15 cellular contexts compared by ENCODE assay signal in genomic region chr5:73266925-73267775, GRCh38.
DNase-seq lines count a peak whose midpoint lies in the region; ATAC-seq and TF ChIP-seq lines count a peak whose summit lies in the region.
"Had no signal": no experiment of that assay in that cellular context is flagged by ENCODE, and none has a peak within 500 bp of the region (broad histone marks: within the 10 kb centered on the region; RNA-seq: fewer than 3 reads in every experiment).

No MANE protein-coding gene starts in this region.

- H3K36me3 ChIP-seq in SJSA1 (no peaks in the 10 kb centered on the region), esophagus muscularis mucosa (no peaks in the 10 kb centered on the region), neuronal stem cell (replicated peaks in 1 of 2; ENCODE audit: control insufficient read depth in 2 of 2, insufficient read depth in 2 of 2, low read length in 2 of 2) (no peaks in the 10 kb centered on the region), trophoblast cell (ENCODE audit: control insufficient read depth in 1 of 2, insufficient read depth in 2 of 2, low read length in 2 of 2) (no peaks in the 10 kb centered on the region)

- H3K27ac ChIP-seq in SJSA1 (peak overlapping the region; percentile 47), esophagus muscularis mucosa (replicated peaks in 1 of 4) (peak overlapping the region; percentile 37 to 64 (median 50)), neuronal stem cell (replicated peaks; ENCODE audit: low read length) (no peak overlapping the region), trophoblast cell (ENCODE audit: low read depth, low read length) (no peak overlapping the region)

- H3K36me3 Mint-ChIP-seq in naive thymus-derived CD8-positive, alpha-beta T cell = no peaks in the 10 kb centered on the region
- H3K36me3 Mint-ChIP-seq: CD8-positive, alpha-beta T cell; type B pancreatic cell had no signal

- H2BK12ac ChIP-seq in neuronal stem cell (ENCODE audit: low read length) (no peak overlapping the region), trophoblast cell (ENCODE audit: low read length) (no peak overlapping the region)

- peaks cover 13 to 51% (median 29%) of the 10 kb centered on the region in 5 donors for H3K27me3 Mint-ChIP-seq in naive thymus-derived CD8-positive, alpha-beta T cell

- ATAC-seq in HG03520 (IDR thresholded peaks at IDR 0.05; ENCODE audit: unreplicated experiment) = no peak
- no peak for ATAC-seq in naive thymus-derived CD8-positive, alpha-beta T cell
- ATAC-seq: activated CD4-positive, CD25-positive, alpha-beta regulatory T cell treated with anti-CD3 and anti-CD28 coated beads, Interleukin-2, amount 50 U/mL, for 24 hours; CD8-positive, alpha-beta T cell; left ventricle myocardium superior; Right ventricle myocardium inferior had no signal

- no peaks in the 10 kb centered on the region for H3K27me3 ChIP-seq in SJSA1 (replicated peaks)
- H3K27me3 ChIP-seq in esophagus muscularis mucosa = no peaks in the 10 kb centered on the region
- peaks cover 0 to 40% (median 19%) of the 10 kb centered on the region in 3 experiments for H3K27me3 ChIP-seq in neuronal stem cell (ENCODE audit: control insufficient read depth in 3 of 3, insufficient read depth in 3 of 3, low read depth in 1 of 3, low read length in 3 of 3)
- H3K27me3 ChIP-seq in trophoblast cell (ENCODE audit: insufficient read depth, low read length) = no peaks in the 10 kb centered on the region

- TF ChIP-seq EP300 in esophagus muscularis mucosa (IDR thresholded peaks at IDR 0.05) = no peak

- TF ChIP-seq CTCF in esophagus muscularis mucosa (IDR thresholded peaks at IDR 0.05) = no peak

- H2BK120ac ChIP-seq in neuronal stem cell (ENCODE audit: low read depth, low read length) (no peak overlapping the region), trophoblast cell (ENCODE audit: insufficient read depth, low read length, poor library complexity) (no peak overlapping the region)

- peaks cover 28% of the 10 kb centered on the region for H3K4me1 ChIP-seq in SJSA1 (replicated peaks)
- peaks cover 0 to 17% (median 9%) of the 10 kb centered on the region in 4 donors for H3K4me1 ChIP-seq in esophagus muscularis mucosa
- H3K4me1 ChIP-seq in neuronal stem cell (ENCODE audit: control insufficient read depth in 2 of 2, insufficient read depth in 1 of 2, low read depth in 1 of 2, low read length in 2 of 2) = peaks cover 9 to 11% of the 10 kb centered on the region in 2 donors
- H3K4me1 ChIP-seq in trophoblast cell (ENCODE audit: control insufficient read depth in 1 of 2, insufficient read depth in 2 of 2, low read length in 2 of 2) = no peaks in the 10 kb centered on the region

- WGBS in esophagus muscularis mucosa = 77% methylated on average over 19 of the region's 19 CpGs
- WGBS in neuronal stem cell (ENCODE audit: extremely low coverage in 2 of 2, insufficient read length in 2 of 2, insufficient replicate concordance in 1 of 2), 2 donors = no CpG with 5 or more reads among the region's 19 CpGs
- 100% methylated on average over 2 of the region's 19 CpGs for WGBS in trophoblast cell (ENCODE audit: extremely low coverage, insufficient coverage, insufficient read length)

- H3K4me3 ChIP-seq in SJSA1 = peak overlapping the region; percentile 3
- H3K4me3 ChIP-seq in esophagus muscularis mucosa = peak overlapping the region in 2 of 4 donors; percentile 1 to 15
- H3K4me3 ChIP-seq in neuronal stem cell (ENCODE audit: low read length in 2 of 2) = no peak overlapping the region
- no peak overlapping the region for H3K4me3 ChIP-seq in trophoblast cell (ENCODE audit: low read depth, low read length)

- H3K14ac ChIP-seq in neuronal stem cell (ENCODE audit: low read length) = no peak overlapping the region
- H3K14ac ChIP-seq in trophoblast cell (ENCODE audit: low read length) = no peak overlapping the region

- H4K8ac ChIP-seq in neuronal stem cell (ENCODE audit: low read depth, low read length) (no peak overlapping the region), trophoblast cell (ENCODE audit: low read depth, low read length) (no peak overlapping the region)

- no peak overlapping the region for H3K4me3 Mint-ChIP-seq in naive thymus-derived CD8-positive, alpha-beta T cell
- H3K4me3 Mint-ChIP-seq: CD8-positive, alpha-beta T cell; type B pancreatic cell had no signal

- H3K4me1 Mint-ChIP-seq in naive thymus-derived CD8-positive, alpha-beta T cell = peaks cover 0 to 2% (median 0%) of the 10 kb centered on the region in 4 donors

- H3K9me3 Mint-ChIP-seq in naive thymus-derived CD8-positive, alpha-beta T cell = peaks cover 0 to 5% (median 0%) of the 10 kb centered on the region in 9 donors
- H3K9me3 Mint-ChIP-seq: CD8-positive, alpha-beta T cell; type B pancreatic cell had no signal

- POLR2A ChIA-PET in naive thymus-derived CD8-positive, alpha-beta T cell (lab: Charles Lee) = no interaction called here

- H3K27ac Mint-ChIP-seq in naive thymus-derived CD8-positive, alpha-beta T cell = no peak overlapping the region
- H3K27ac Mint-ChIP-seq: CD8-positive, alpha-beta T cell; type B pancreatic cell had no signal

- H3K18ac ChIP-seq in neuronal stem cell (ENCODE audit: low read length) (no peak overlapping the region), trophoblast cell (ENCODE audit: low read length) (no peak overlapping the region)

- H4K91ac ChIP-seq in neuronal stem cell (ENCODE audit: low read depth, low read length, poor library complexity) (no peak overlapping the region), trophoblast cell (ENCODE audit: low read depth, low read length) (no peak overlapping the region)

- H2AFZ ChIP-seq in neuronal stem cell (ENCODE audit: low read length) (peak overlapping the region; percentile 66), trophoblast cell (ENCODE audit: insufficient read depth, low read length, poor library complexity) (no peak overlapping the region)

- no peaks in the 10 kb centered on the region for H3K79me2 ChIP-seq in trophoblast cell (ENCODE audit: control insufficient read depth, insufficient read depth, low read length, poor library complexity)

- H2BK15ac ChIP-seq in neuronal stem cell (ENCODE audit: low read length) = no peak overlapping the region

- DNase-seq in AG08395 (ENCODE audit: low spot score) (peak; percentile 41), SJSA1 (ENCODE audit: low read depth in 1 of 2, low spot score in 2 of 2) (peak in 1 of 2 experiments; percentile 61), esophagus muscularis mucosa (ENCODE audit: extremely low spot score) (no peak), neuronal stem cell (ENCODE audit: low spot score) (peak; percentile 42), trophoblast cell (no peak)
- no peak for DNase-seq in stimulated activated naive CD4-positive, alpha-beta T cell treated with Interleukin-2 at 50 U/mL for 16 hours (lab: John Stamatoyannopoulos, UW)
- no peak for DNase-seq in naive thymus-derived CD8-positive, alpha-beta T cell
- DNase-seq: CD8-positive, alpha-beta T cell; left ventricle myocardium superior; NCI-H187 treated with DMSO at 0.1 percent for 48 hours; NCI-H345 had no signal

- no peak overlapping the region for H4K12ac ChIP-seq in trophoblast cell (ENCODE audit: low read depth, low read length)

- H3K4me2 ChIP-seq in neuronal stem cell (ENCODE audit: insufficient read depth, low read length, poor library complexity, severe bottlenecking) = peak overlapping the region; percentile 43
- no peak overlapping the region for H3K4me2 ChIP-seq in trophoblast cell (ENCODE audit: low read length)

- intact Hi-C loops in esophagus muscularis mucosa (cut with DNase I) = no loop called here

- TF ChIP-seq POLR2A in esophagus muscularis mucosa (IDR thresholded peaks at IDR 0.05; ENCODE audit: low read depth) = no peak

- no peak overlapping the region for H3K4ac ChIP-seq in neuronal stem cell (ENCODE audit: low read length)
- no peak overlapping the region for H3K4ac ChIP-seq in trophoblast cell (ENCODE audit: low read depth, low read length)

- H2AK5ac ChIP-seq in neuronal stem cell (ENCODE audit: low read depth, low read length) (no peak overlapping the region), trophoblast cell (ENCODE audit: low read length) (no peak overlapping the region)

- H3K9ac ChIP-seq in neuronal stem cell (ENCODE audit: low read depth, low read length, poor library complexity) (no peak overlapping the region), trophoblast cell (ENCODE audit: low read length) (no peak overlapping the region)

- H3K23ac ChIP-seq in neuronal stem cell (ENCODE audit: low read depth, low read length, poor library complexity) (no peak overlapping the region), trophoblast cell (ENCODE audit: low read length) (no peak overlapping the region)

- H2BK5ac ChIP-seq in neuronal stem cell (ENCODE audit: low read length) = no peak overlapping the region
- no peak overlapping the region for H2BK5ac ChIP-seq in trophoblast cell (ENCODE audit: low read depth, low read length, poor library complexity)

- H3K9me3 ChIP-seq in SJSA1 (replicated peaks) = no peaks in the 10 kb centered on the region
- H3K9me3 ChIP-seq in esophagus muscularis mucosa = no peaks in the 10 kb centered on the region
- H3K9me3 ChIP-seq in neuronal stem cell (replicated peaks in 1 of 2; ENCODE audit: control insufficient read depth in 2 of 2, insufficient read depth in 1 of 2, low read depth in 1 of 2, low read length in 2 of 2) = no peaks in the 10 kb centered on the region
- no peaks in the 10 kb centered on the region for H3K9me3 ChIP-seq in trophoblast cell (ENCODE audit: insufficient read depth, low read depth, low read length)

- no peaks in the 10 kb centered on the region for H3K79me1 ChIP-seq in neuronal stem cell (ENCODE audit: low read depth, low read length)
- H3K79me1 ChIP-seq in trophoblast cell (ENCODE audit: low read length) = no peaks in the 10 kb centered on the region

Comparison
In these comparisons a context has a peak if more than half of its experiments do, and no peak if none do; other contexts are left out.
1. DNase-seq: peak in AG08395 (single experiment) and neuronal stem cell (single experiment); none in esophagus muscularis mucosa (single experiment), stimulated activated naive CD4-positive, alpha-beta T cell treated with Interleukin-2 at 50 U/mL for 16 hours (single experiment), trophoblast cell (0 of 2) and naive thymus-derived CD8-positive, alpha-beta T cell (0 of 10).
2. H3K27ac ChIP-seq: peak in SJSA1 (single experiment) and esophagus muscularis mucosa (4 of 4); none in neuronal stem cell (single experiment) and trophoblast cell (single experiment).